In the genomic region with DNA sequence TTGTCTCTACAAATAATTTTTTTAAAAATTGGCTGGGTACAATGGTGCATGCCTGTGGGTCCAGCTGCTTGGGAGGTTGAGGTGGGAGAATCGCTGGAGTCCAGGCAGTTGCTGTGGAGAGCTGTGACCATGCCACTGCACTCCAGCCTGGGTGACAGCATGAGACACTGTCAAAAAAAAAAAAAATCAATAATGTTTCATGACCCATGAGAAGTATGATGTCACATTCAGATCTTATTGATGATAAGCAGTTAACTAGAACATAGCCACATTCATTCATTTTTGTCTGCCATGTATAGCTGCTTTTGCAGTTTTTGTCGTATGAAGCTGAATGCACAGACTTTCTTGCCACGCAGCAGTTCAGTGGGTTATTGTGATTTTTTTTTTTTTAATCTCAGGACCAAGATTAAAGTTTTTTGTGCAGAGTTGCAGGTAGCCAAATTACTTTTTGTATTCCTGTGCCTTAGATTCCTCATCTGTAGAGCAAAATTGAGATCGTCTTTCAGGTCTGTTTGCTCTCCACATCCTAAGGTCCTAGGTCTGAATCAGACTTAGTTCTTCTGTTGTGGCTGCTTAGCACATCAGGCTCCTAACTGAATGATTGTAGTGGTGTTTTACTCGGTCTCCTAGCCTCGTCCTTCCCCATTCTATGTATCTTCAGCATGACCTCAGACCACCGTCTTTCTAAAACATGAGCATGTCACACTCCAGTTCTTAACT, we compare ENCODE assay signal across 1 cellular context.
TF ChIP-seq lines count a peak whose summit lies in the region.

No MANE protein-coding gene starts in this region.

TF ChIP-seq in HepG2, 621 proteins besides CTCF, POLR2A, EP300 and RAD21:
- no peak for TF ChIP-seq ZSCAN21 (CRISPR knock-in tag; IDR thresholded peaks at IDR 0.05; ENCODE audit: borderline replicate concordance)
- 0 out of 2 replicates have a peak, but pooled peaks have one; percentile 27 for TF ChIP-seq CREB1 (IDR thresholded peaks at IDR 0.05)
- TF ChIP-seq CREB1 (CRISPR knock-in tag; IDR thresholded peaks at IDR 0.05): no peak
- 0 out of 2 replicates have a peak, but pooled peaks have one; percentile 8 for TF ChIP-seq ATF7 (IDR thresholded peaks at IDR 0.05)
- TF ChIP-seq ATF7 (CRISPR knock-in tag; IDR thresholded peaks at IDR 0.05): no peak
- TF ChIP-seq XRCC5 (optimal IDR thresholded peaks at IDR 0.05; ENCODE audit: low read length): no peak
- TF ChIP-seq ZNF501 (CRISPR knock-in tag; IDR thresholded peaks at IDR 0.05): no peak
- TF ChIP-seq YEATS2 (CRISPR knock-in tag; IDR thresholded peaks at IDR 0.05; ENCODE audit: borderline replicate concordance): no peak
TF ChIP-seq in HepG2: peak in this region for 2.
